Comparison of ENCODE assay signal across 8 cellular contexts in the genomic region with DNA sequence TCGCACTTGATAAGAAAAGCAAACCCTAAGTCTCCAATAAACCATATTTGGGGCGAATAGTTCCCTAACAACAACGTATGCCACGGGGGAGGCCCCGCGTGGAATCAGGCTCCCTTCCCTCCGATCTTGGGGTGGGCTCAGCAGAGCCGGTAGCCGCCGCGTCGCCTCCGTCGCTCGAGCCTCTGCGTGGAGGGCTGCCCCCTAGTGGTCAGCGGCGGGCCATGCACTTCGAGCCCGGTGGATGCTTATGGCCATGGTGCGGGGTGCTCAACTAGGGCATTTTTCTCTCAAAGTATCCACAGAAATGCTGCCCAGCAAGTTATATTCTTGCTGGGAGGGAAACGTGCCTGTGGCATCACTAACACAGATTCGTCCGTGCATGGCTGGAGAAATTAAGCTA.
DNase-seq lines count a peak whose midpoint lies in the region; ATAC-seq, FAIRE-seq and TF ChIP-seq lines count a peak whose summit lies in the region.
"Not testable (repeated sequence)": the region's sequence is repeated elsewhere in the genome, so short reads cannot be mapped to it uniquely, and the experiment has no call there.

No MANE protein-coding gene starts in this region.

- TF ChIP-seq RAD21 in HCT116 (IDR thresholded peaks at IDR 0.05; ENCODE audit: low read depth), result peak; percentile 40
- TF ChIP-seq RAD21 in K562 (CRISPR knock-in tag; conservative IDR thresholded peaks at IDR 0.05 in 1 of 2, IDR thresholded peaks at IDR 0.05 in 1 of 2), result not testable (repeated sequence)

- H3K79me2 ChIP-seq in HCT116 (ENCODE audit: insufficient read depth, low read length); K562 (ENCODE audit: control insufficient read depth, insufficient read depth, low read length): not testable (repeated sequence)

- peak; percentile 62 for FAIRE-seq in GM18507 (lab: Jason Lieb, UNC)
- peak; percentile 86 for FAIRE-seq in K562 (lab: Jason Lieb, UNC)

- H3K4me3 Mint-ChIP-seq in immature natural killer cell, type B pancreatic cell: not testable (repeated sequence)

- not testable (repeated sequence) for H3K4me1 ChIP-seq in HCT116 (ENCODE audit: control insufficient read depth in 1 of 2, insufficient read depth in 2 of 2, low read length in 2 of 2); K562 (replicated peaks in 1 of 2; ENCODE audit: control insufficient read depth in 2 of 2, insufficient read depth in 2 of 2, low read length in 2 of 2)

- H4K20me1 ChIP-seq in HCT116 (ENCODE audit: insufficient read depth); K562 (replicated peaks; ENCODE audit: control insufficient read depth, insufficient read depth, low read length): not testable (repeated sequence)

- POLR2A ChIA-PET in HCT116 (lab: Charles Lee); K562 (lab: Yijun Ruan, JAX): not testable (repeated sequence)

- H3K9me1 ChIP-seq in K562 (ENCODE audit: control insufficient read depth, insufficient read depth, low read length), result not testable (repeated sequence)

- TF ChIP-seq EP300 in K562 (IDR thresholded peaks at IDR 0.05; ENCODE audit: low read length), result not testable (repeated sequence)

- in situ Hi-C loops in K562 (cut with MboI), result not testable (repeated sequence)

- not testable (repeated sequence) for H3K27me3 ChIP-seq in HCT116 (ENCODE audit: insufficient read depth, low read length); K562 (ENCODE audit: control insufficient read depth in 2 of 2, insufficient read depth in 2 of 2, low read length in 2 of 2)

- under 1% methylated on average over 12 of the region's 24 CpGs for WGBS in K562 (ENCODE audit: insufficient coverage, low coverage, missing lambda C conversion rate)

- H3K9me3 Mint-ChIP-seq in immature natural killer cell, type B pancreatic cell: not testable (repeated sequence)

- not testable (repeated sequence) for DNase-seq in GM18507 (ENCODE audit: extremely low spot score, insufficient read length, low read depth); HCT116 (ENCODE audit: low read depth, low spot score); K562 (ENCODE audit: extremely low read depth in 1 of 4, low spot score in 3 of 4)
- peak; percentile 89 to 95 for DNase-seq in activated CD4-positive, alpha-beta T cell treated with anti-CD3 and anti-CD28 coated beads, Interleukin-2, amount 50 U/mL, for 24 hours (ENCODE audit: low read depth in 1 of 2, low spot score in 1 of 2)
- DNase-seq in immature natural killer cell (peak; percentile 84 to 90 (median 88)), type B pancreatic cell (ENCODE audit: extremely low spot score, unreplicated experiment) (peak; percentile 98)
- peak; percentile 96 for DNase-seq in stimulated activated CD4-positive, alpha-beta T cell treated with anti-CD3 and anti-CD28 coated beads, Interleukin-12 subunit alpha, Interleukin-12 subunit beta, amount 100 ng/mL, for 4 hours

- not testable (repeated sequence) for H3K9me2 ChIP-seq in HCT116 (ENCODE audit: insufficient read depth)

- RAD21 ChIA-PET in HCT116 (lab: Charles Lee; ENCODE audit: low non-redundant PET in 1 of 2, low total read pairs in 2 of 2, uncharacterized antibody in 2 of 2, unreplicated experiment in 2 of 2), result not testable (repeated sequence)

- H3K36me3 ChIP-seq in HCT116 (ENCODE audit: control insufficient read depth in 1 of 2, insufficient read depth in 2 of 2, low read length in 2 of 2); K562 (ENCODE audit: control insufficient read depth, insufficient read depth, low read length): not testable (repeated sequence)

- not testable (repeated sequence) for H3K36me3 Mint-ChIP-seq in immature natural killer cell, type B pancreatic cell

- H3K27me3 Mint-ChIP-seq in immature natural killer cell (ENCODE audit: low read depth in 3 of 3); type B pancreatic cell: not testable (repeated sequence)

- intact Hi-C loops in HCT116 (cut with micrococcal nuclease); K562 (cut with micrococcal nuclease): not testable (repeated sequence)

- peak overlapping the region; percentile 49 for H3K4me2 ChIP-seq in HCT116 (ENCODE audit: low read length)
- peak overlapping the region; percentile 25; the same call in 1 of the 2 replicates for H3K4me2 ChIP-seq in K562 (ENCODE audit: insufficient read depth, low read length)

- not testable (repeated sequence) for H3K27ac Mint-ChIP-seq in immature natural killer cell, type B pancreatic cell

- H3K4me1 Mint-ChIP-seq in immature natural killer cell; type B pancreatic cell (ENCODE audit: unreplicated experiment): not testable (repeated sequence)

- not testable (repeated sequence) for H3K9me3 ChIP-seq in HCT116 (ENCODE audit: control insufficient read depth in 1 of 2, insufficient read depth in 1 of 2, low read depth in 1 of 2, low read length in 2 of 2); K562 (replicated peaks; ENCODE audit: control insufficient read depth, insufficient read depth, low read depth, low read length)

- not testable (repeated sequence) for H3K9ac ChIP-seq in HCT116 (ENCODE audit: low read length); K562 (ENCODE audit: insufficient read depth in 1 of 2, low read depth in 2 of 2, low read length in 2 of 2)

- ATAC-seq in HCT116 (peak; percentile 78), HG03571 (IDR thresholded peaks at IDR 0.05; ENCODE audit: unreplicated experiment) (peak; percentile 63), K562 (peak; percentile 88)

- not testable (repeated sequence) for TF ChIP-seq POLR2A in HCT116 (IDR thresholded peaks at IDR 0.05; ENCODE audit: borderline replicate concordance, extremely low read depth, insufficient read depth, insufficient read length); K562 (conservative IDR thresholded peaks at IDR 0.05)

- not testable (repeated sequence) for H2AFZ ChIP-seq in HCT116 (ENCODE audit: low read depth, low read length, poor library complexity, severe bottlenecking); K562 (ENCODE audit: low read depth, low read length)

- CTCF ChIA-PET in HCT116 (lab: Charles Lee); K562 (lab: Yijun Ruan, JAX; ENCODE audit: low intra/inter-chr PET ratio): not testable (repeated sequence)

- peak; percentile 11 to 38 (median 32); a peak in 2 of 6 replicates for TF ChIP-seq CTCF in HCT116 (IDR thresholded peaks at IDR 0.05 in 2 of 3, conservative IDR thresholded peaks at IDR 0.05 in 1 of 3; ENCODE audit: borderline replicate concordance in 1 of 3, insufficient read depth in 1 of 3, low read depth in 2 of 3, low read length in 2 of 3)
- peak; percentile 41 to 51 (median 42); a peak in 5 of 6 replicates for TF ChIP-seq CTCF in K562 (IDR thresholded peaks at IDR 0.05 in 2 of 3, conservative IDR thresholded peaks at IDR 0.05 in 1 of 3; ENCODE audit: insufficient read depth in 2 of 3, low read depth in 1 of 3, low read length in 3 of 3)
- TF ChIP-seq CTCF in type B pancreatic cell (conservative IDR thresholded peaks at IDR 0.05), result peak; percentile 72

- not testable (repeated sequence) for H3K27ac ChIP-seq in HCT116 (ENCODE audit: low read depth, low read length); K562 (ENCODE audit: extremely low read depth, low read depth, low read length)

- peak overlapping the region; percentile 16 to 26; a peak in 1 of 4 replicates for H3K4me3 ChIP-seq in HCT116 (replicated peaks in 1 of 2; ENCODE audit: low read depth in 1 of 2, low read length in 2 of 2)
- H3K4me3 ChIP-seq in K562, result peak overlapping the region; percentile 27; the same call in 1 of the 2 replicates

- not testable (repeated sequence) for BruUV-seq in HCT116 (replicated peaks; lab: Mats Ljungman, UMichigan)
- TSS peak; percentile 77 for BruUV-seq in K562 (replicated peaks; lab: Mats Ljungman, UMichigan)

TF ChIP-seq in K562, 482 proteins besides CTCF, POLR2A, EP300 and RAD21:
- TF ChIP-seq SMC3 (conservative IDR thresholded peaks at IDR 0.05; ENCODE audit: insufficient read depth, low read depth, low read length) (peak; percentile 24; the same call in 1 of the 2 replicates), KLF16 (IDR thresholded peaks at IDR 0.05) (0 out of 2 replicates have a peak, but pooled peaks have one; percentile 16), MAZ (CRISPR knock-in tag; conservative IDR thresholded peaks at IDR 0.05 in 1 of 2, IDR thresholded peaks at IDR 0.05 in 1 of 2) (peak in 1 of 2 experiments; percentile 55; a peak in 1 of 4 replicates), RCOR1 (IDR thresholded peaks at IDR 0.05; ENCODE audit: borderline replicate concordance in 1 of 2, low read depth in 2 of 2, low read length in 2 of 2) (peak in 1 of 2 experiments; percentile 30; a peak in 1 of 4 replicates), CREM (IDR thresholded peaks at IDR 0.05; ENCODE audit: low read depth) (peak; percentile 69)
